24 cellular contexts compared by ENCODE assay signal in the genomic region with DNA sequence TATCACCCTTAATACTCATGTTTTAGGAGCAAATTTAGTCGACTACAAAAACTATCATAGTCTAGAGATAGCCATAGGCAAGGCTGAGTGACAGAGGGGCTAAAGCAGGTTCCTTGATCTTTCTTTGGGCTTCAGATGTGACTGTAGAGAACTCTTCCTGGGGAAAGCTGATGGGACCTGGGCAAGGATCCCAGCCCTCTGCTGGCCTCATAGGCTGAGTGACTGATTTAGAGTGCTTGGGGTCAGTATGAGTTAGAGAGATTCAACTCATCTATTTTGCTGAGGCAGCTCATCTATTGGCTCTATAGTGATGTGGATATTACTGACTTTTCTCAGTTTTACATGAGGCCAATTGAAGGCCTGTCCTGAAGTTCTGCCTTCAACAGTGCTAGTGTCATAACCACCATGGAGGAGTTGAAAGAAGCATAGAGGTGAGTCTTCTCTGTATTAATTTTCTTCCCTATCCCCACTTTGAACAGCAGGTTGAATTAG.
DNase-seq lines count a peak whose midpoint lies in the region; ATAC-seq and TF ChIP-seq lines count a peak whose summit lies in the region.
"Had no signal": no experiment of that assay in that cellular context is flagged by ENCODE, and none has a peak within 500 bp of the region (broad histone marks: within the 10 kb centered on the region; RNA-seq: fewer than 3 reads in every experiment).

No MANE protein-coding gene starts in this region.

- no peaks in the 10 kb centered on the region for H3K4me1 ChIP-seq in HCT116 (ENCODE audit: control insufficient read depth in 1 of 2, insufficient read depth in 2 of 2, low read length in 2 of 2)
- H3K4me1 ChIP-seq in trophoblast cell (ENCODE audit: control insufficient read depth in 1 of 2, insufficient read depth in 2 of 2, low read length in 2 of 2), result no peaks in the 10 kb centered on the region
- no peaks in the 10 kb centered on the region for H3K4me1 ChIP-seq in thyroid gland
- peaks cover 9% of the 10 kb centered on the region for H3K4me1 ChIP-seq in CD4-positive, alpha-beta memory T cell (ENCODE audit: insufficient read depth, low read length)
- H3K4me1 ChIP-seq: psoas muscle, tibial nerve had no signal

- peak overlapping the region; percentile 90 for H3K23ac ChIP-seq in trophoblast cell (ENCODE audit: low read length)

- POLR2A ChIA-PET in HCT116 (lab: Charles Lee), result no interaction called here
- POLR2A ChIA-PET in activated CD4-positive, alpha-beta memory T cell treated with anti-CD3 and anti-CD28 coated beads for 36 hours (lab: Charles Lee), result interaction anchor here (0.9 to 1.7 kb wide), 6 partner anchors 12 to 791 kb away, joined by 3 to 10 read pairs (median 5); a partner anchor contains a TSS
- POLR2A ChIA-PET in CD4-positive, alpha-beta memory T cell (lab: Charles Lee; ENCODE audit: partially characterized antibody), result no interaction called here

- peaks cover 1% of the 10 kb centered on the region for H3K36me3 Mint-ChIP-seq in activated naive CD4-positive, alpha-beta T cell treated with anti-CD3 and anti-CD28 coated beads, Interleukin-2, amount 50 U/mL, for 24 hours
- H3K36me3 Mint-ChIP-seq in activated CD4-positive, alpha-beta memory T cell treated with anti-CD3 and anti-CD28 coated beads for 36 hours, result peaks cover 6% of the 10 kb centered on the region
- peaks cover 0 to 2% of the 10 kb centered on the region in 2 donors for H3K36me3 Mint-ChIP-seq in CD4-positive, alpha-beta memory T cell

- H3K9me3 Mint-ChIP-seq in activated naive CD4-positive, alpha-beta T cell treated with anti-CD3 and anti-CD28 coated beads, Interleukin-2, amount 50 U/mL, for 24 hours, result no peaks in the 10 kb centered on the region
- peaks cover 12% of the 10 kb centered on the region for H3K9me3 Mint-ChIP-seq in activated CD4-positive, alpha-beta memory T cell treated with anti-CD3 and anti-CD28 coated beads for 36 hours
- peaks cover 0 to 12% (median 10%) of the 10 kb centered on the region in 8 donors for H3K9me3 Mint-ChIP-seq in CD4-positive, alpha-beta memory T cell

- no peak overlapping the region for H3K18ac ChIP-seq in trophoblast cell (ENCODE audit: low read length)

- no peaks in the 10 kb centered on the region for H3K9me2 ChIP-seq in HCT116 (ENCODE audit: insufficient read depth)

- H3K79me2 ChIP-seq in HCT116 (ENCODE audit: insufficient read depth, low read length) (no peaks in the 10 kb centered on the region), trophoblast cell (ENCODE audit: control insufficient read depth, insufficient read depth, low read length, poor library complexity) (no peaks in the 10 kb centered on the region)

- H4K91ac ChIP-seq in trophoblast cell (ENCODE audit: low read depth, low read length), result no peak overlapping the region

- H2AK5ac ChIP-seq in trophoblast cell (ENCODE audit: low read length), result no peak overlapping the region

- intact Hi-C loops in HCT116 (cut with micrococcal nuclease) (no loop called here), thyroid gland (cut with DNase I) (no loop called here)
- intact Hi-C loops in activated CD4-positive, alpha-beta memory T cell treated with anti-CD3 and anti-CD28 coated beads for 36 hours (cut with micrococcal nuclease), result loop anchor here (1.0 to 5.0 kb wide), 11 partner anchors 79 to 507 kb away; a partner anchor contains a TSS
- intact Hi-C loops in CD4-positive, alpha-beta memory T cell (cut with micrococcal nuclease), result no loop called here

- RAD21 ChIA-PET in HCT116 (lab: Charles Lee; ENCODE audit: low non-redundant PET in 1 of 2, low total read pairs in 2 of 2, uncharacterized antibody in 2 of 2, unreplicated experiment in 2 of 2), result no interaction called here

- H2BK12ac ChIP-seq in trophoblast cell (ENCODE audit: low read length), result no peak overlapping the region

- H3K36me3 ChIP-seq in HCT116 (ENCODE audit: control insufficient read depth in 1 of 2, insufficient read depth in 2 of 2, low read length in 2 of 2), result no peaks in the 10 kb centered on the region
- H3K36me3 ChIP-seq in trophoblast cell (ENCODE audit: control insufficient read depth in 1 of 2, insufficient read depth in 2 of 2, low read length in 2 of 2), result no peaks in the 10 kb centered on the region
- H3K36me3 ChIP-seq in thyroid gland, result no peaks in the 10 kb centered on the region
- H3K36me3 ChIP-seq in CD4-positive, alpha-beta memory T cell (ENCODE audit: insufficient read depth, low read length), result no peaks in the 10 kb centered on the region
- H3K36me3 ChIP-seq: MG63, neutrophil, tibial nerve had no signal

- H3K4me2 ChIP-seq in HCT116 (ENCODE audit: low read length) (no peak overlapping the region), trophoblast cell (ENCODE audit: low read length) (no peak overlapping the region)

- H3K9me3 ChIP-seq in HCT116 (ENCODE audit: control insufficient read depth in 1 of 2, insufficient read depth in 1 of 2, low read depth in 1 of 2, low read length in 2 of 2) (no peaks in the 10 kb centered on the region), trophoblast cell (ENCODE audit: insufficient read depth, low read depth, low read length) (no peaks in the 10 kb centered on the region), thyroid gland (no peaks in the 10 kb centered on the region)
- no peaks in the 10 kb centered on the region for H3K9me3 ChIP-seq in CD4-positive, alpha-beta memory T cell (ENCODE audit: control insufficient read depth in 1 of 2, low read length in 2 of 2)
- H3K9me3 ChIP-seq: MG63, neutrophil had no signal

- TF ChIP-seq RAD21 in HCT116 (IDR thresholded peaks at IDR 0.05; ENCODE audit: low read depth), result no peak

- DNase-seq in activated naive CD4-positive, alpha-beta T cell treated with Interleukin-2 at 50 U/mL for 16 hours, result no peak
- DNase-seq in HCT116 (ENCODE audit: low read depth, low spot score) (no peak), trophoblast cell (no peak), cortex of kidney (lab: John Stamatoyannopoulos, UW) (no peak), thyroid gland (no peak)
- no peak for DNase-seq in activated CD4-positive, alpha-beta memory T cell treated with anti-CD3 and anti-CD28 coated beads for 36 hours
- no peak for DNase-seq in CD4-positive, alpha-beta memory T cell
- DNase-seq: activated B cell treated with CpG ODN at 0.5 μM for 24 hours; activated gamma-delta T cell; AML-193; central memory CD4-positive, alpha-beta T cell; DMS79; kidney glomerular epithelial cell; MG63; NCI-H1436; NCI-H2171; NCI-H524 treated with DMSO at 0.1 percent for 48 hours; psoas muscle; T1000 had no signal

- TF ChIP-seq CTCF in HCT116 (IDR thresholded peaks at IDR 0.05 in 2 of 3, conservative IDR thresholded peaks at IDR 0.05 in 1 of 3; ENCODE audit: borderline replicate concordance in 1 of 3, insufficient read depth in 1 of 3, low read depth in 2 of 3, low read length in 2 of 3), result no peak
- no peak for TF ChIP-seq CTCF in thyroid gland (IDR thresholded peaks at IDR 0.05)

- H2AFZ ChIP-seq in HCT116 (ENCODE audit: low read depth, low read length, poor library complexity, severe bottlenecking) (no peak overlapping the region), trophoblast cell (ENCODE audit: insufficient read depth, low read length, poor library complexity) (no peak overlapping the region)

- H3K14ac ChIP-seq in trophoblast cell (ENCODE audit: low read length), result no peak overlapping the region

- no peak overlapping the region for H3K4me3 ChIP-seq in HCT116 (replicated peaks in 1 of 2; ENCODE audit: low read depth in 1 of 2, low read length in 2 of 2)
- H3K4me3 ChIP-seq in trophoblast cell (ENCODE audit: low read depth, low read length), result no peak overlapping the region
- no peak overlapping the region for H3K4me3 ChIP-seq in thyroid gland (replicated peaks in 1 of 3)
- H3K4me3 ChIP-seq in CD4-positive, alpha-beta memory T cell (ENCODE audit: low read length in 2 of 2), result no peak overlapping the region
- H3K4me3 ChIP-seq: MG63, psoas muscle, SK-N-MC, tibial nerve had no signal

- no peaks in the 10 kb centered on the region for H3K79me1 ChIP-seq in trophoblast cell (ENCODE audit: low read length)

- no peaks in the 10 kb centered on the region for H4K20me1 ChIP-seq in HCT116 (ENCODE audit: insufficient read depth)

- H3K9ac ChIP-seq in HCT116 (ENCODE audit: low read length), result no peak overlapping the region
- H3K9ac ChIP-seq in trophoblast cell (ENCODE audit: low read length), result no peak overlapping the region

- no peaks in the 10 kb centered on the region for H3K27me3 Mint-ChIP-seq in activated naive CD4-positive, alpha-beta T cell treated with anti-CD3 and anti-CD28 coated beads, Interleukin-2, amount 50 U/mL, for 24 hours
- no peaks in the 10 kb centered on the region for H3K27me3 Mint-ChIP-seq in activated CD4-positive, alpha-beta memory T cell treated with anti-CD3 and anti-CD28 coated beads for 36 hours
- H3K27me3 Mint-ChIP-seq in CD4-positive, alpha-beta memory T cell, result no peaks in the 10 kb centered on the region
- H3K27me3 Mint-ChIP-seq: activated B cell treated with CpG ODN at 0.5 μM for 24 hours had no signal

- no peak overlapping the region for H4K12ac ChIP-seq in trophoblast cell (ENCODE audit: low read depth, low read length)

- H3K4me1 Mint-ChIP-seq in activated naive CD4-positive, alpha-beta T cell treated with anti-CD3 and anti-CD28 coated beads, Interleukin-2, amount 50 U/mL, for 24 hours, result peaks cover 21% of the 10 kb centered on the region
- H3K4me1 Mint-ChIP-seq in activated CD4-positive, alpha-beta memory T cell treated with anti-CD3 and anti-CD28 coated beads for 36 hours (ENCODE audit: low read depth), result peaks cover 22% of the 10 kb centered on the region
- H3K4me1 Mint-ChIP-seq in CD4-positive, alpha-beta memory T cell, result peaks cover 0 to 11% (median 6%) of the 10 kb centered on the region in 4 donors
- H3K4me1 Mint-ChIP-seq: activated B cell treated with CpG ODN at 0.5 μM for 24 hours had no signal

- no peak overlapping the region for H4K8ac ChIP-seq in trophoblast cell (ENCODE audit: low read depth, low read length)

- peak; percentile 27; the same call in 1 of the 2 replicates for ATAC-seq in HCT116
- ATAC-seq: psoas muscle had no signal

- H3K27ac ChIP-seq in HCT116 (ENCODE audit: low read depth, low read length), result no peak overlapping the region
- no peak overlapping the region for H3K27ac ChIP-seq in trophoblast cell (ENCODE audit: low read depth, low read length)
- no peak overlapping the region for H3K27ac ChIP-seq in thyroid gland
- no peak overlapping the region for H3K27ac ChIP-seq in CD4-positive, alpha-beta memory T cell (ENCODE audit: low read depth, low read length)
- H3K27ac ChIP-seq: neutrophil, psoas muscle, RWPE1, SK-N-MC, tibial nerve had no signal

- CTCF ChIA-PET in HCT116 (lab: Charles Lee), result no interaction called here
- CTCF ChIA-PET in activated CD4-positive, alpha-beta memory T cell treated with anti-CD3 and anti-CD28 coated beads for 36 hours (lab: Charles Lee), result interaction anchor here (0.5 to 1.1 kb wide), 3 partner anchors 84 to 172 kb away, joined by 3 to 5 read pairs (median 4); no protein-coding TSS in a partner anchor
- CTCF ChIA-PET in CD4-positive, alpha-beta memory T cell (lab: Charles Lee; ENCODE audit: partially characterized antibody), result interaction anchor here (1.7 kb wide), 1 partner anchor 24 kb away, joined by 5 read pairs; no protein-coding TSS in a partner anchor

- H3K27me3 ChIP-seq in HCT116 (ENCODE audit: insufficient read depth, low read length) (no peaks in the 10 kb centered on the region), trophoblast cell (ENCODE audit: insufficient read depth, low read length) (no peaks in the 10 kb centered on the region), thyroid gland (no peaks in the 10 kb centered on the region)
- H3K27me3 ChIP-seq in CD4-positive, alpha-beta memory T cell (ENCODE audit: insufficient read depth, low read length), result no peaks in the 10 kb centered on the region
- H3K27me3 ChIP-seq: MG63, neutrophil, tibial nerve had no signal

- H3K27ac Mint-ChIP-seq in activated naive CD4-positive, alpha-beta T cell treated with anti-CD3 and anti-CD28 coated beads, Interleukin-2, amount 50 U/mL, for 24 hours, result peak overlapping the region; percentile 69
- peak overlapping the region; percentile 53 for H3K27ac Mint-ChIP-seq in activated CD4-positive, alpha-beta memory T cell treated with anti-CD3 and anti-CD28 coated beads for 36 hours
- peak overlapping the region in 3 of 7 donors; percentile 33 to 43 (median 39) for H3K27ac Mint-ChIP-seq in CD4-positive, alpha-beta memory T cell
- H3K27ac Mint-ChIP-seq: activated B cell treated with CpG ODN at 0.5 μM for 24 hours had no signal

- no peak overlapping the region for H3K4me3 Mint-ChIP-seq in activated naive CD4-positive, alpha-beta T cell treated with anti-CD3 and anti-CD28 coated beads, Interleukin-2, amount 50 U/mL, for 24 hours
- H3K4me3 Mint-ChIP-seq in activated CD4-positive, alpha-beta memory T cell treated with anti-CD3 and anti-CD28 coated beads for 36 hours, result no peak overlapping the region
- no peak overlapping the region for H3K4me3 Mint-ChIP-seq in CD4-positive, alpha-beta memory T cell
- H3K4me3 Mint-ChIP-seq: activated B cell treated with CpG ODN at 0.5 μM for 24 hours had no signal

- H2BK5ac ChIP-seq in trophoblast cell (ENCODE audit: low read depth, low read length, poor library complexity), result no peak overlapping the region

- TF ChIP-seq POLR2A in HCT116 (IDR thresholded peaks at IDR 0.05; ENCODE audit: borderline replicate concordance, extremely low read depth, insufficient read depth, insufficient read length) (no peak), thyroid gland (IDR thresholded peaks at IDR 0.05) (no peak)

- no TSS peak for BruUV-seq in HCT116 (replicated peaks; lab: Mats Ljungman, UMichigan)

- no peak overlapping the region for H3K4ac ChIP-seq in trophoblast cell (ENCODE audit: low read depth, low read length)

- no CpG with 5 or more reads among the region's 1 CpG for WGBS in trophoblast cell (ENCODE audit: extremely low coverage, insufficient coverage, insufficient read length)
- WGBS in thyroid gland, 2 donors, result 66 to 73% methylated on average over 1 of the region's 1 CpG

- H2BK120ac ChIP-seq in trophoblast cell (ENCODE audit: insufficient read depth, low read length, poor library complexity), result no peak overlapping the region
